Comparison of ENCODE assay signal across 30 cellular contexts in the genomic region with DNA sequence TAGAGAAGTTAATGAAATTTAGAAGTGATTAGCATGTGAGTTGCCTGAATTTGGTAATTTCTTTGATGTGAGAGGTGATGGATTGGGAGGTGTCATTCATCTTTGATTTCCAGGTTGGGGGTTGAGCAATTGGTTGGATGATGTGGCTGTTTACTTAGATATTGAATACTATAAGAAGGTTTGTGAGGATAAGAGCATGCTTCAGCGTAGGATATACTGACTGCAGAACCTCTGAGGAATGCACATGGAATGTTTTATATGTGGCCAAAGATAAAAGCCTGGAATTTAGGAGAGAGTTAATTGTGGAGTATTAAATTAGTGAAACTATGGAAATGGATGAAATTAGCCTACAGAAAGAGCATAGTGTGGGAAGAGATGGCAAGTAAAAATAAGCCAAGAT.
"Had no signal": no experiment of that assay in that cellular context is flagged by ENCODE, and none has a peak within 500 bp of the region (broad histone marks: within the 10 kb centered on the region; RNA-seq: fewer than 3 reads in every experiment).

No MANE protein-coding gene starts in this region.

- H3K4me2 ChIP-seq: smooth muscle cell had no signal

- H3K36me3 Mint-ChIP-seq: immature natural killer cell; memory B cell; natural killer cell; stimulated activated naive B cell treated with anti-CD40 and anti-IgM and Interleukin-4, amounts not matched to agents 10 μg/mL and 1 μg/mL and 100 μg/mL, for 72 hours had no signal

- H3K27me3 Mint-ChIP-seq: memory B cell; progenitor cell of endocrine pancreas; stimulated activated naive B cell treated with anti-CD40 and anti-IgM and Interleukin-4, amounts not matched to agents 10 μg/mL and 1 μg/mL and 100 μg/mL, for 72 hours had no signal

- H3K79me2 ChIP-seq: parathyroid adenoma had no signal

- ATAC-seq: heart right ventricle; left ventricle myocardium superior; lower lobe of right lung; natural killer cell; right lobe of liver; stimulated activated naive B cell treated with anti-CD40 and anti-IgM and Interleukin-4, amounts not matched to agents 10 μg/mL and 1 μg/mL and 100 μg/mL, for 72 hours had no signal

- H3K4me1 Mint-ChIP-seq: endodermal cell; immature natural killer cell; memory B cell; natural killer cell; stimulated activated naive B cell treated with anti-CD40 and anti-IgM and Interleukin-4, amounts not matched to agents 10 μg/mL and 1 μg/mL and 100 μg/mL, for 72 hours had no signal

- H3K27me3 ChIP-seq: dorsolateral prefrontal cortex, esophagus muscularis mucosa, heart right ventricle, neutrophil, right lobe of liver, tibial nerve, upper lobe of left lung had no signal

- H3K9me3 ChIP-seq: esophagus muscularis mucosa, heart right ventricle, lower lobe of right lung, neutrophil, right lobe of liver, thoracic aorta, tibial nerve, upper lobe of left lung had no signal

- H3K4me3 Mint-ChIP-seq: endodermal cell; immature natural killer cell; memory B cell; natural killer cell; neural crest cell; stimulated activated naive B cell treated with anti-CD40 and anti-IgM and Interleukin-4, amounts not matched to agents 10 μg/mL and 1 μg/mL and 100 μg/mL, for 72 hours; stimulated activated naive CD8-positive, alpha-beta T cell treated with anti-CD3 and anti-CD28 coated beads, Interleukin-15, Interleukin-2, amounts not matched to agents 100 ng/mL and 50 ng/mL, for 24 hours had no signal

- H3K27ac Mint-ChIP-seq: endodermal cell; immature natural killer cell; memory B cell; natural killer cell; progenitor cell of endocrine pancreas; stimulated activated naive B cell treated with anti-CD40 and anti-IgM and Interleukin-4, amounts not matched to agents 10 μg/mL and 1 μg/mL and 100 μg/mL, for 72 hours; stimulated activated naive CD8-positive, alpha-beta T cell treated with anti-CD3 and anti-CD28 coated beads, Interleukin-15, Interleukin-2, amounts not matched to agents 100 ng/mL and 50 ng/mL, for 24 hours had no signal

- H3K36me3 ChIP-seq: esophagus muscularis mucosa, heart right ventricle, lower lobe of right lung, neutrophil, right lobe of liver, thoracic aorta, tibial nerve, upper lobe of left lung had no signal

- DNase-seq: cortex of kidney; dorsolateral prefrontal cortex; effector CD4-positive, alpha-beta T cell; endodermal cell; foreskin melanocyte; glutamatergic neuron; heart right ventricle; hippocampal formation; immature natural killer cell; left ventricle myocardium superior; lower lobe of right lung; natural killer cell; right lobe of liver; stimulated activated CD4-positive, alpha-beta T cell treated with anti-CD3 and anti-CD28 coated beads, Interleukin-12 subunit alpha, Interleukin-12 subunit beta, amount 100 ng/mL, for 4 hours; stimulated activated CD4-positive, alpha-beta T cell treated with anti-CD3 and anti-CD28 coated beads, Interleukin-2, amount 100 ng/mL, for 24 hours; stimulated activated CD4-positive, alpha-beta T cell treated with anti-CD3 and anti-CD28 coated beads, Interleukin-4, amount 100 ng/mL, for 24 hours; stimulated activated naive B cell treated with anti-CD40 and anti-IgM and Interleukin-4, amounts not matched to agents 10 μg/mL and 1 μg/mL and 100 μg/mL, for 72 hours; upper lobe of left lung had no signal

- H3K27ac ChIP-seq: dorsolateral prefrontal cortex, esophagus muscularis mucosa, heart right ventricle, lower lobe of right lung, neutrophil, parathyroid adenoma, right lobe of liver, thoracic aorta, tibial nerve, upper lobe of left lung had no signal

- H3K9ac ChIP-seq: parathyroid adenoma had no signal

- H3K9me3 Mint-ChIP-seq: endodermal cell; stimulated activated naive CD8-positive, alpha-beta T cell treated with anti-CD3 and anti-CD28 coated beads, Interleukin-15, Interleukin-2, amounts not matched to agents 100 ng/mL and 50 ng/mL, for 24 hours had no signal

- H3K4me3 ChIP-seq: dorsolateral prefrontal cortex, esophagus muscularis mucosa, heart right ventricle, lower lobe of right lung, right lobe of liver, smooth muscle cell, thoracic aorta, tibial nerve, upper lobe of left lung had no signal

- H2AFZ ChIP-seq: parathyroid adenoma had no signal

- H3K4me1 ChIP-seq: lower lobe of right lung, parathyroid adenoma, right lobe of liver, tibial nerve, upper lobe of left lung had no signal

- FAIRE-seq: keratinocyte, urothelium cell line had no signal
